ENCODE assay signal across 22 cellular contexts in genomic region chr7:92325173-92325572, GRCh38.
"Had no signal": no experiment of that assay in that cellular context is flagged by ENCODE, and none has a peak within 500 bp of the region (broad histone marks: within the 10 kb centered on the region; RNA-seq: fewer than 3 reads in every experiment).

No MANE protein-coding gene starts in this region.

- H3K27me3 Mint-ChIP-seq: activated naive CD8-positive, alpha-beta T cell treated with anti-CD3 and anti-CD28 coated beads, Interleukin-2, amount 50 U/mL, for 24 hours; brain; memory B cell had no signal

- ATAC-seq: activated CD8-positive, alpha-beta T cell treated with anti-CD3 and anti-CD28 coated beads, Interleukin-2, amount 10 ng/mL, durations not matched to agents 7 days and 5 days; activated naive CD8-positive, alpha-beta T cell treated with anti-CD3 and anti-CD28 coated beads, Interleukin-2, amount 50 U/mL, for 24 hours; stimulated activated naive CD8-positive, alpha-beta T cell treated with anti-CD3 and anti-CD28 coated beads, Interleukin-15, Interleukin-2, amounts not matched to agents 100 U/mL and 50 U/mL, for 24 hours; upper lobe of right lung had no signal

- H3K4me3 ChIP-seq: hepatocyte, thyroid gland, upper lobe of right lung had no signal

- DNase-seq: activated CD4-positive, alpha-beta T cell treated with anti-CD3 and anti-CD28 coated beads for 1 hour; activated CD4-positive, alpha-beta T cell treated with anti-CD3 and anti-CD28 coated beads, Interleukin-2, amount 50 U/mL, for 1 hour; activated CD8-positive, alpha-beta T cell treated with anti-CD3 and anti-CD28 coated beads, Interleukin-2, amount 10 ng/mL, durations not matched to agents 7 days and 5 days; activated gamma-delta T cell; activated naive CD4-positive, alpha-beta T cell treated with anti-CD3 and anti-CD28 coated beads, Interleukin-2, amount 50 U/mL, for 16 hours; activated naive CD8-positive, alpha-beta T cell treated with anti-CD3 and anti-CD28 coated beads, Interleukin-2, amount 50 U/mL, for 24 hours; aorta; caudate nucleus; dermis blood vessel endothelial cell; effector CD8-positive, alpha-beta T cell; glutamatergic neuron; kidney glomerular epithelial cell; stimulated activated CD4-positive, alpha-beta T cell treated with anti-CD3 and anti-CD28 coated beads, Interleukin-4, amount 100 ng/mL, for 4 hours; stimulated activated naive CD8-positive, alpha-beta T cell treated with anti-CD3 and anti-CD28 coated beads, Interleukin-15, Interleukin-2, amounts not matched to agents 100 U/mL and 50 U/mL, for 24 hours; substantia nigra; thyroid gland; upper lobe of right lung had no signal

- H3K9me3 Mint-ChIP-seq: activated naive CD8-positive, alpha-beta T cell treated with anti-CD3 and anti-CD28 coated beads, Interleukin-2, amount 50 U/mL, for 24 hours; activated T-helper 1 cell treated with anti-CD3 and anti-CD28 coated beads, Interleukin-12 subunit alpha, Interleukin-12 subunit beta, Interleukin-2, Interleukin-4 antibody, amounts not matched to agents 30 ng/mL and 10 ng/mL and 1 ng/mL, durations not matched to agents 14 hours and 24 hours and 36 hours; brain; memory B cell; T-helper 2 cell treated with Interferon-gamma antibody and Interleukin-4, amounts not matched to agents 5 μg/mL and 100 μg/mL, for 36 hours had no signal

- H3K27ac Mint-ChIP-seq: activated CD8-positive, alpha-beta T cell treated with anti-CD3 and anti-CD28 coated beads, Interleukin-2, amount 10 ng/mL, durations not matched to agents 7 days and 5 days; activated naive CD8-positive, alpha-beta T cell treated with anti-CD3 and anti-CD28 coated beads, Interleukin-2, amount 50 U/mL, for 24 hours; activated T-helper 1 cell treated with anti-CD3 and anti-CD28 coated beads, Interleukin-12 subunit alpha, Interleukin-12 subunit beta, Interleukin-2, Interleukin-4 antibody, amounts not matched to agents 30 ng/mL and 10 ng/mL and 1 ng/mL, durations not matched to agents 14 hours and 24 hours and 36 hours; memory B cell; T-helper 2 cell treated with Interferon-gamma antibody and Interleukin-4, amounts not matched to agents 5 μg/mL and 100 μg/mL, for 36 hours had no signal

- H3K4me1 Mint-ChIP-seq: activated naive CD8-positive, alpha-beta T cell treated with anti-CD3 and anti-CD28 coated beads, Interleukin-2, amount 50 U/mL, for 24 hours; brain; memory B cell had no signal

- H3K4me3 Mint-ChIP-seq: activated CD8-positive, alpha-beta T cell treated with anti-CD3 and anti-CD28 coated beads, Interleukin-2, amount 10 ng/mL, durations not matched to agents 7 days and 5 days; activated naive CD8-positive, alpha-beta T cell treated with anti-CD3 and anti-CD28 coated beads, Interleukin-2, amount 50 U/mL, for 24 hours; activated T-helper 1 cell treated with anti-CD3 and anti-CD28 coated beads, Interleukin-12 subunit alpha, Interleukin-12 subunit beta, Interleukin-2, Interleukin-4 antibody, amounts not matched to agents 30 ng/mL and 10 ng/mL and 1 ng/mL, durations not matched to agents 14 hours and 24 hours and 36 hours; brain; memory B cell; T-helper 2 cell treated with Interferon-gamma antibody and Interleukin-4, amounts not matched to agents 5 μg/mL and 100 μg/mL, for 36 hours had no signal
